14 cellular contexts compared by ENCODE assay signal in the genomic region with DNA sequence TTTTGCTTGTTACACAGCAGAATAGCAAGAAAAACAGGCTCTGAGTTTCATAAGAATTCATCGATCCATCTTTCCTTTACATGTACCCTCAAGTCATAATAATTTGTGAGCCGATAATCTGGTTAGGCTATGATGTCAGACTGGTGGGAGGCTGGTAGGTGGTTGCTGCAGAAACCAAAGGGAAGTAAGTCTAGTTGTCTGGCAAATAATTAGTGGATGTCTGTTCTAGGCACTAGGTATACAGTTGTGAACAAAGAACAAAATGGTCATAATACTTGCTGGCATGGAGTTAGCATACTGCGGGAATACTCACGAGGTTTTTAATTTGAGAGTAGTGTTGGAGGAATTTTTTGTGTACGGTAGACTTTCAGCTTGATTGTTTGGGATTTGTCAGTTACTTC. TPM values are rescaled to one million over a fixed set of nuclear protein-coding genes. Genes with fewer than 3 reads are reported as not detected.
DNase-seq lines count a peak whose midpoint lies in the region; ATAC-seq and TF ChIP-seq lines count a peak whose summit lies in the region.
"Had no signal": no experiment of that assay in that cellular context is flagged by ENCODE, and none has a peak within 500 bp of the region (broad histone marks: within the 10 kb centered on the region; RNA-seq: fewer than 3 reads in every experiment).

No MANE protein-coding gene starts in this region.

- H3K36me3 Mint-ChIP-seq in activated T-helper 2 cell treated with anti-CD3 and anti-CD28 coated beads, Interferon-gamma antibody, Interleukin-2, Interleukin-4, amounts not matched to agents 10 μg/mL and 5 μg/mL and 100 μg/mL, durations not matched to agents 14 hours and 24 hours and 36 hours (ENCODE audit: low read depth) = peaks cover 43% of the 10 kb centered on the region
- H3K36me3 Mint-ChIP-seq in memory B cell (peaks cover 6% of the 10 kb centered on the region), GM23338 (ENCODE audit: low read depth) (no peaks in the 10 kb centered on the region)

- ATAC-seq in memory B cell (ENCODE audit: low read depth) (peak; percentile 28), GM23338 (no peak), GM21529 (IDR thresholded peaks at IDR 0.05; ENCODE audit: unreplicated experiment) (no peak)

- peak; percentile 84 for DNase-seq in CD1c-positive myeloid dendritic cell (ENCODE audit: extremely low spot score)
- no peak for DNase-seq in activated T-helper 2 cell treated with anti-CD3 and anti-CD28 coated beads, Interferon-gamma antibody, Interleukin-2, Interleukin-4, amounts not matched to agents 10 μg/mL and 5 μg/mL and 100 μg/mL, durations not matched to agents 14 hours and 24 hours and 36 hours (ENCODE audit: low spot score)
- no peak for DNase-seq in memory B cell (ENCODE audit: low spot score in 2 of 2)
- no peak for DNase-seq in NCI-H2171 treated with DMSO at 0.1 percent for 48 hours (lab: John Stamatoyannopoulos, UW)
- DNase-seq in GM23338 (ENCODE audit: low spot score) = no peak
- no peak for DNase-seq in caudate nucleus (lab: John Stamatoyannopoulos, UW)
- DNase-seq: DMS153, H7, NCI-H2029 treated with DMSO at 0.1 percent for 48 hours, uterus had no signal

- H3K79me2 ChIP-seq in GM23338 (replicated peaks; ENCODE audit: insufficient read depth) = no peaks in the 10 kb centered on the region

- H4K20me1 ChIP-seq in GM23338 (replicated peaks; ENCODE audit: insufficient read depth) = no peaks in the 10 kb centered on the region; the same call in 1 of the 2 replicates

- no peaks in the 10 kb centered on the region for H3K4me1 ChIP-seq in GM23338 (ENCODE audit: insufficient read depth)

- H3K27me3 ChIP-seq in GM23338 (ENCODE audit: insufficient read depth) = no peaks in the 10 kb centered on the region
- H3K27me3 ChIP-seq: uterus had no signal

- no peak overlapping the region for H2AFZ ChIP-seq in GM23338

- intact Hi-C loops in activated T-helper 2 cell treated with anti-CD3 and anti-CD28 coated beads, Interferon-gamma antibody, Interleukin-2, Interleukin-4, amounts not matched to agents 10 μg/mL and 5 μg/mL and 100 μg/mL, durations not matched to agents 14 hours and 24 hours and 36 hours (cut with micrococcal nuclease) = loop anchor here (10.0 kb wide), 1 partner anchor 1265 kb away; no protein-coding TSS in a partner anchor

- H3K27ac ChIP-seq in KOPT-K1 (ENCODE audit: low read depth, low read length, poor library complexity, severe bottlenecking) (peak overlapping the region; percentile 8), GM23338 (ENCODE audit: low read depth) (no peak overlapping the region), caudate nucleus (ENCODE audit: low read depth, low read length) (no peak overlapping the region)
- H3K27ac ChIP-seq: uterus had no signal

- no peaks in the 10 kb centered on the region for H3K9me3 ChIP-seq in KOPT-K1 (ENCODE audit: insufficient read depth, low read length, poor library complexity, severe bottlenecking)
- H3K9me3 ChIP-seq: uterus had no signal

- no peak overlapping the region for H3K4me3 ChIP-seq in GM23338
- H3K4me3 ChIP-seq: uterus had no signal

- H3K9me2 ChIP-seq in GM23338 (ENCODE audit: insufficient read depth) = no peaks in the 10 kb centered on the region

- H3K4me1 Mint-ChIP-seq in activated T-helper 2 cell treated with anti-CD3 and anti-CD28 coated beads, Interferon-gamma antibody, Interleukin-2, Interleukin-4, amounts not matched to agents 10 μg/mL and 5 μg/mL and 100 μg/mL, durations not matched to agents 14 hours and 24 hours and 36 hours (ENCODE audit: low read depth) = peaks cover 86% of the 10 kb centered on the region
- peaks cover 71% of the 10 kb centered on the region for H3K4me1 Mint-ChIP-seq in memory B cell
- peaks cover 14% of the 10 kb centered on the region for H3K4me1 Mint-ChIP-seq in GM23338

- TF ChIP-seq CTCF in GM23338 (conservative IDR thresholded peaks at IDR 0.05; ENCODE audit: low read depth in 2 of 2) = no peak

- H3K4me2 ChIP-seq in GM23338 = no peak overlapping the region

- H3K4me3 Mint-ChIP-seq in activated T-helper 2 cell treated with anti-CD3 and anti-CD28 coated beads, Interferon-gamma antibody, Interleukin-2, Interleukin-4, amounts not matched to agents 10 μg/mL and 5 μg/mL and 100 μg/mL, durations not matched to agents 14 hours and 24 hours and 36 hours (ENCODE audit: low read depth) = peak overlapping the region; percentile 41
- H3K4me3 Mint-ChIP-seq in memory B cell = peak overlapping the region; percentile 18
- H3K4me3 Mint-ChIP-seq in GM23338 = no peak overlapping the region
- H3K4me3 Mint-ChIP-seq: neural crest cell had no signal

- H3F3A ChIP-seq in GM23338 (replicated peaks; ENCODE audit: low read depth) = no peaks in the 10 kb centered on the region

- H3K36me3 ChIP-seq in KOPT-K1 (ENCODE audit: insufficient read depth, low read length) (no peaks in the 10 kb centered on the region), GM23338 (ENCODE audit: insufficient read depth) (no peaks in the 10 kb centered on the region)
- H3K36me3 ChIP-seq: uterus had no signal

- no peaks in the 10 kb centered on the region for H3K27me3 Mint-ChIP-seq in activated T-helper 2 cell treated with anti-CD3 and anti-CD28 coated beads, Interferon-gamma antibody, Interleukin-2, Interleukin-4, amounts not matched to agents 10 μg/mL and 5 μg/mL and 100 μg/mL, durations not matched to agents 14 hours and 24 hours and 36 hours (ENCODE audit: low read depth)
- H3K27me3 Mint-ChIP-seq in memory B cell (no peaks in the 10 kb centered on the region), GM23338 (ENCODE audit: insufficient read depth, low read depth, poor library complexity) (no peaks in the 10 kb centered on the region)

- no peaks in the 10 kb centered on the region for H3K9me3 Mint-ChIP-seq in activated T-helper 2 cell treated with anti-CD3 and anti-CD28 coated beads, Interferon-gamma antibody, Interleukin-2, Interleukin-4, amounts not matched to agents 10 μg/mL and 5 μg/mL and 100 μg/mL, durations not matched to agents 14 hours and 24 hours and 36 hours
- H3K9me3 Mint-ChIP-seq in memory B cell = no peaks in the 10 kb centered on the region
- no peaks in the 10 kb centered on the region for H3K9me3 Mint-ChIP-seq in GM23338
- H3K9me3 Mint-ChIP-seq: neural crest cell had no signal

- H3K27ac Mint-ChIP-seq in activated T-helper 2 cell treated with anti-CD3 and anti-CD28 coated beads, Interferon-gamma antibody, Interleukin-2, Interleukin-4, amounts not matched to agents 10 μg/mL and 5 μg/mL and 100 μg/mL, durations not matched to agents 14 hours and 24 hours and 36 hours = peak overlapping the region; percentile 89
- H3K27ac Mint-ChIP-seq in memory B cell = peak overlapping the region; percentile 99
- no peak overlapping the region for H3K27ac Mint-ChIP-seq in GM23338

TF ChIP-seq in GM23338, 12 proteins besides CTCF, POLR2A, EP300 and RAD21 (continues in another document):
- no peak for TF ChIP-seq EZH2 (IDR thresholded peaks at IDR 0.05; ENCODE audit: low read depth, unreplicated experiment)
- TF ChIP-seq ETS1 (IDR thresholded peaks at IDR 0.05) = no peak
- TF ChIP-seq, protein P1, sequence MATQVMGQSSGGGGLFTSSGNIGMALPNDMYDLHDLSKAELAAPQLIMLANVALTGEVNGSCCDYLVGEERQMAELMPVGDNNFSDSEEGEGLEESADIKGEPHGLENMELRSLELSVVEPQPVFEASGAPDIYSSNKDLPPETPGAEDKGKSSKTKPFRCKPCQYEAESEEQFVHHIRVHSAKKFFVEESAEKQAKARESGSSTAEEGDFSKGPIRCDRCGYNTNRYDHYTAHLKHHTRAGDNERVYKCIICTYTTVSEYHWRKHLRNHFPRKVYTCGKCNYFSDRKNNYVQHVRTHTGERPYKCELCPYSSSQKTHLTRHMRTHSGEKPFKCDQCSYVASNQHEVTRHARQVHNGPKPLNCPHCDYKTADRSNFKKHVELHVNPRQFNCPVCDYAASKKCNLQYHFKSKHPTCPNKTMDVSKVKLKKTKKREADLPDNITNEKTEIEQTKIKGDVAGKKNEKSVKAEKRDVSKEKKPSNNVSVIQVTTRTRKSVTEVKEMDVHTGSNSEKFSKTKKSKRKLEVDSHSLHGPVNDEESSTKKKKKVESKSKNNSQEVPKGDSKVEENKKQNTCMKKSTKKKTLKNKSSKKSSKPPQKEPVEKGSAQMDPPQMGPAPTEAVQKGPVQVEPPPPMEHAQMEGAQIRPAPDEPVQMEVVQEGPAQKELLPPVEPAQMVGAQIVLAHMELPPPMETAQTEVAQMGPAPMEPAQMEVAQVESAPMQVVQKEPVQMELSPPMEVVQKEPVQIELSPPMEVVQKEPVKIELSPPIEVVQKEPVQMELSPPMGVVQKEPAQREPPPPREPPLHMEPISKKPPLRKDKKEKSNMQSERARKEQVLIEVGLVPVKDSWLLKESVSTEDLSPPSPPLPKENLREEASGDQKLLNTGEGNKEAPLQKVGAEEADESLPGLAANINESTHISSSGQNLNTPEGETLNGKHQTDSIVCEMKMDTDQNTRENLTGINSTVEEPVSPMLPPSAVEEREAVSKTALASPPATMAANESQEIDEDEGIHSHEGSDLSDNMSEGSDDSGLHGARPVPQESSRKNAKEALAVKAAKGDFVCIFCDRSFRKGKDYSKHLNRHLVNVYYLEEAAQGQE (IDR thresholded peaks at IDR 0.05; ENCODE audit: unreplicated experiment) = no peak
- no peak for TF ChIP-seq EZH2phosphoT487 (IDR thresholded peaks at IDR 0.05; ENCODE audit: unreplicated experiment)

RNA-seq across cellular contexts. Expression of gene SUSD6, which starts 8.8 kb away (rescaled TPM):
- 46.6 and 46.7 TPM in 2 replicates for total RNA-seq in activated T-helper 2 cell treated with anti-CD3 and anti-CD28 coated beads, Interferon-gamma antibody, Interleukin-2, Interleukin-4, amounts not matched to agents 10 μg/mL and 5 μg/mL and 100 μg/mL, durations not matched to agents 14 hours and 24 hours and 36 hours
- 3.4 and 4.5 TPM in 2 replicates for total RNA-seq in GM23338 (2014; rRNA removed; shearing (Covaris generic))
- 2.8 and 3.3 TPM in 2 replicates for polyA plus RNA-seq in GM23338 (2016; fragmentation: Nextera tagmentation; extraction: Ambion mirVana)

RNA-seq across cellular contexts. Expression of gene CCDC177, which starts 45.5 kb away (rescaled TPM):
- total RNA-seq in activated T-helper 2 cell treated with anti-CD3 and anti-CD28 coated beads, Interferon-gamma antibody, Interleukin-2, Interleukin-4, amounts not matched to agents 10 μg/mL and 5 μg/mL and 100 μg/mL, durations not matched to agents 14 hours and 24 hours and 36 hours = 0.05 TPM in 1 of 2 replicates, not detected in the other
- 0.66 and 1.7 TPM in 2 replicates for total RNA-seq in GM23338 (2014; rRNA removed; shearing (Covaris generic))
- 0.18 and 0.38 TPM in 2 replicates for polyA plus RNA-seq in GM23338 (2016; fragmentation: Nextera tagmentation; extraction: Ambion mirVana)
- total RNA-seq: dermis microvascular lymphatic vessel endothelial cell, uterus had no signal
